Comparison of ENCODE assay signal across 11 cellular contexts in genomic region chr1:170661646-170662411, GRCh38. TPM values are rescaled to one million over a fixed set of nuclear protein-coding genes. Genes with fewer than 3 reads are reported as not detected.
DNase-seq lines count a peak whose midpoint lies in the region; ATAC-seq and TF ChIP-seq lines count a peak whose summit lies in the region.
"Had no signal": no experiment of that assay in that cellular context is flagged by ENCODE, and none has a peak within 500 bp of the region (broad histone marks: within the 10 kb centered on the region; RNA-seq: fewer than 3 reads in every experiment).

No MANE protein-coding gene starts in this region.

- in situ Hi-C loops in GM13976 (cut with MboI; ENCODE audit: low sequenced_read_pairs, unreplicated experiment) = no loop called here
- in situ Hi-C loops in astrocyte of the cerebellum (cut with HindIII; ENCODE audit: low sequenced_read_pairs) = loop anchor here (25.0 kb wide), 1 partner anchor 725 kb away; no protein-coding TSS in a partner anchor

- H3K4me1 ChIP-seq in iPS-15b (ENCODE audit: control insufficient read depth, insufficient read depth, low read length) (peaks cover 7% of the 10 kb centered on the region), stomach (peaks cover 27 to 56% (median 43%) of the 10 kb centered on the region in 4 donors)

- TF ChIP-seq CTCF in GM13976 (IDR thresholded peaks at IDR 0.05; ENCODE audit: borderline replicate concordance, control extremely low read depth, extremely low read depth, insufficient read depth, missing control alignments) (no peak), astrocyte of the cerebellum (IDR thresholded peaks at IDR 0.05; ENCODE audit: low read depth, low read length, missing control alignments) (peak; percentile 13), stomach (IDR thresholded peaks at IDR 0.05) (no peak), omental fat pad (IDR thresholded peaks at IDR 0.05) (no peak)

- no peak for TF ChIP-seq EP300 in stomach (IDR thresholded peaks at IDR 0.05)

- H3K27ac ChIP-seq in stomach = peak overlapping the region in 4 of 5 donors; percentile 4 to 73 (median 41)

- H3K4me3 ChIP-seq in astrocyte of the cerebellum (ENCODE audit: low read depth, low read length) (peak overlapping the region; percentile 85), iPS-15b (ENCODE audit: low read depth, low read length) (peak overlapping the region; percentile 67), stomach (peak overlapping the region; percentile 33 to 44 (median 39))
- H3K4me3 ChIP-seq: body of pancreas had no signal

- no peaks in the 10 kb centered on the region for H3K36me3 ChIP-seq in iPS-15b (ENCODE audit: control insufficient read depth, insufficient read depth, low read length)
- H3K36me3 ChIP-seq in stomach = no peaks in the 10 kb centered on the region
- H3K36me3 ChIP-seq: pancreas had no signal

- H3K27me3 ChIP-seq in iPS-15b (ENCODE audit: control insufficient read depth, insufficient read depth, low read length) (peaks cover 94% of the 10 kb centered on the region), stomach (peaks cover 9 to 91% (median 85%) of the 10 kb centered on the region in 3 donors)

- 2 to 5% (median 4%) methylated on average over 29 to 31 of the region's 31 CpGs for WGBS in stomach, 5 donors

- H3K9me3 ChIP-seq in iPS-15b (ENCODE audit: control insufficient read depth, insufficient read depth, low read length) = no peaks in the 10 kb centered on the region
- H3K9me3 ChIP-seq in stomach = no peaks in the 10 kb centered on the region
- H3K9me3 ChIP-seq: body of pancreas, pancreas had no signal

- DNase-seq in GM13976 (ENCODE audit: low spot score) = peak; percentile 41
- DNase-seq in astrocyte of the cerebellum (ENCODE audit: low read depth) = no peak
- DNase-seq in stomach = no peak
- DNase-seq in activated CD8-positive, alpha-beta memory T cell treated with anti-CD3 and anti-CD28 coated beads, Interleukin-2, amount 50 U/mL, for 48 hours = no peak
- no peak for DNase-seq in NCI-H1092 treated with DMSO at 0.1 percent for 48 hours (lab: John Stamatoyannopoulos, UW)
- no peak for DNase-seq in omental fat pad (ENCODE audit: low spot score)
- DNase-seq: body of pancreas had no signal

- ATAC-seq in omental fat pad (ENCODE audit: low FRiP score) (no peak), HG03025 (IDR thresholded peaks at IDR 0.05; ENCODE audit: low FRiP score, unreplicated experiment) (no peak)

- H3K9ac ChIP-seq in iPS-15b (ENCODE audit: low read depth, low read length) = no peak overlapping the region

- intact Hi-C loops in stomach (cut with DNase I; ENCODE audit: low total_unique reads) = no loop called here

- TF ChIP-seq POLR2A in stomach (IDR thresholded peaks at IDR 0.05) = no peak

RNA-seq across cellular contexts. Expression of gene PRRX1, which starts 2.1 kb away (rescaled TPM):
- 1 to 10 TPM in 3 of 5 donors, under 1 TPM in 2; 0.45 to 8.3 (median 1.0) TPM for total RNA-seq in stomach
- 1 to 10 TPM; 1.5 to 6.0 (median 2.9) TPM for polyA plus RNA-seq in stomach
- 10 to 100 TPM; 25.4 to 44.0 (median 40.6) TPM for total RNA-seq in omental fat pad
- polyA plus RNA-seq: IgD-negative memory B cell had no signal
